Comparison of ENCODE assay signal across 8 cellular contexts in the genomic region with DNA sequence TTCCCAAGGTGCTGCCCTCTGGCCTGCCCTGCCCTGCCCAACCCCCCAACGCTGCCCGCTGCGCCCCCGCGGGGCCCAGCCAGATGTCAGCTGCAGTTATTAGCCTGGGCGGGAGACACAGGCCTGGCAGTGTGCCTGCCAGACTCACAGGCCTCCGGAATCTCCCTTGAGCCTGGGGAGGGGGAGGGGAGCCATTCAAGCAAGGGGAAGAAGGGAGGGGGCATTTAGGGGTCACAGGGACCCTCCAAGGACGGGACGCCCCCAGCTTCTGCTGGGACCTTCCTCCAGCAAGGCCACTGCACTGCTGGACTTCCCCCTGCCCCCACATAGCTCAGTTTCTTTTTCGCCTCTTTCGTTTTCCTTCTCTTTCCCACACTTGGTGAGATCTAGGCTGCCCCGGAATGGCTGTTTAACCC. TPM values are rescaled to one million over a fixed set of nuclear protein-coding genes. Genes with fewer than 3 reads are reported as not detected.
DNase-seq lines count a peak whose midpoint lies in the region; ATAC-seq and TF ChIP-seq lines count a peak whose summit lies in the region.

No MANE protein-coding gene starts in this region.

- POLR2A ChIA-PET in AG04449 (lab: Yijun Ruan, JAX): interaction anchor here (0.5 to 1.4 kb wide), 6 partner anchors 8 to 364 kb away, joined by 3 to 5 read pairs (median 3); a partner anchor contains a TSS

- peak overlapping the region; percentile 55 for H3K4me3 ChIP-seq in AG04449 (ENCODE audit: low read depth, low read length)
- H3K4me3 ChIP-seq in GM12864 (ENCODE audit: low read depth, low read length): peak overlapping the region; percentile 46
- H3K4me3 ChIP-seq in adrenal gland: peak overlapping the region in 2 of 4 donors; percentile 1 to 77
- H3K4me3 ChIP-seq in prostate gland: peak overlapping the region; percentile 79 to 85

- peak overlapping the region; percentile 95 to 99 (median 97) for H3K27ac ChIP-seq in adrenal gland
- H3K27ac ChIP-seq in prostate gland: peak overlapping the region; percentile 100

- TF ChIP-seq POLR2A in adrenal gland (IDR thresholded peaks at IDR 0.05): peak in 1 of 2 donors; percentile 24
- no peak for TF ChIP-seq POLR2A in prostate gland (IDR thresholded peaks at IDR 0.05)

- H3K36me3 ChIP-seq in adrenal gland (replicated peaks in 1 of 2) (no peaks in the 10 kb centered on the region), prostate gland (no peaks in the 10 kb centered on the region)

- intact Hi-C loops in adrenal gland (cut with DNase I): no loop called here
- intact Hi-C loops in left ventricle myocardium superior (cut with micrococcal nuclease): no loop called here
- intact Hi-C loops in prostate gland (cut with DNase I): no loop called here

- WGBS in adrenal gland, 4 donors: 0 to 2% (median 1%) methylated on average over 8 to 12 of the region's 12 CpGs
- 2% methylated on average over 12 of the region's 12 CpGs for WGBS in prostate gland

- peaks cover 25 to 51% of the 10 kb centered on the region in 2 donors for H3K4me1 ChIP-seq in adrenal gland (replicated peaks in 1 of 2)
- H3K4me1 ChIP-seq in prostate gland (replicated peaks): peaks cover 57% of the 10 kb centered on the region

- CTCF ChIA-PET in AG04449 (lab: Yijun Ruan, JAX): interaction anchor here (0.9 to 4.7 kb wide), 10 partner anchors 8 to 59 kb away, joined by 3 to 58 read pairs (median 10); a partner anchor contains a TSS

- TF ChIP-seq CTCF in AG04449 (IDR thresholded peaks at IDR 0.05; ENCODE audit: insufficient read depth, low read length, missing control alignments): no peak
- TF ChIP-seq CTCF in GM12864 (IDR thresholded peaks at IDR 0.05; ENCODE audit: low read depth, low read length, missing control alignments): no peak
- no peak for TF ChIP-seq CTCF in adrenal gland (IDR thresholded peaks at IDR 0.05)
- TF ChIP-seq CTCF in prostate gland (IDR thresholded peaks at IDR 0.05): no peak

- ATAC-seq in left ventricle myocardium superior (no peak), HG03159 (IDR thresholded peaks at IDR 0.05; ENCODE audit: unreplicated experiment) (no peak)

- H3K9me3 ChIP-seq in adrenal gland (replicated peaks in 1 of 3): no peaks in the 10 kb centered on the region
- H3K9me3 ChIP-seq in prostate gland: no peaks in the 10 kb centered on the region

- no peaks in the 10 kb centered on the region for H3K27me3 ChIP-seq in adrenal gland
- no peaks in the 10 kb centered on the region for H3K27me3 ChIP-seq in prostate gland (replicated peaks; ENCODE audit: insufficient read depth)

- DNase-seq in AG04449 (ENCODE audit: low read depth, low spot score): no peak
- no peak for DNase-seq in GM12864 (ENCODE audit: low read depth)
- peak; percentile 95 for DNase-seq in NCI-H82 (lab: John Stamatoyannopoulos, UW)
- peak; percentile 85 to 92 (median 88) for DNase-seq in adrenal gland
- DNase-seq in left ventricle myocardium superior: peak; percentile 93
- DNase-seq in prostate gland (ENCODE audit: low spot score): peak; percentile 71
- DNase-seq in SKM-1 treated with dmso at 0.1 percent for 144 hours (lab: John Stamatoyannopoulos, UW; ENCODE audit: unreplicated experiment): no peak

RNA-seq across cellular contexts. Expression of a gene that starts 2.6 kb away (rescaled TPM):
- total RNA-seq in adrenal gland (100 to 1,000 TPM; 194 to 594 (median 354) TPM), left ventricle myocardium superior (24.2 TPM), prostate gland (100 to 1,000 TPM; 173 to 290 TPM)
- 100 to 1,000 TPM in 2 of 3 donors, 1 to 10 TPM in 1; 4.2 to 291 (median 104) TPM for polyA plus RNA-seq in adrenal gland

RNA-seq across cellular contexts. Expression of a gene that starts 12.9 kb away (rescaled TPM):
- total RNA-seq in adrenal gland: 1,000 to 10,000 TPM in 2 of 8 donors, 100 to 1,000 TPM in 6; 597 to 1,131 (median 835) TPM
- 100 to 1,000 TPM; 146 to 957 (median 364) TPM for polyA plus RNA-seq in adrenal gland
- 750 TPM for total RNA-seq in left ventricle myocardium superior
- 100 to 1,000 TPM; 256 to 548 TPM for total RNA-seq in prostate gland

RNA-seq across cellular contexts. Expression of a gene that starts 13.2 kb away (rescaled TPM):
- 1 to 10 TPM in 4 of 8 donors, not detected in 4; 1.8 to 5.2 (median 4.3) TPM for total RNA-seq in adrenal gland
- polyA plus RNA-seq in adrenal gland: 1 to 10 TPM; 3.5 to 5.6 (median 4.4) TPM
- 2.2 TPM for total RNA-seq in left ventricle myocardium superior
- total RNA-seq in prostate gland: under 1 TPM in 1 of 2 donors, not detected in 1; 0.91 TPM

RNA-seq across cellular contexts. Expression of a gene that starts 13.3 kb away (rescaled TPM):
- total RNA-seq in adrenal gland: 10 to 100 TPM; 10.2 to 38.3 (median 29.1) TPM
- 10 to 100 TPM in 2 of 3 donors, 1 to 10 TPM in 1; 6.3 to 99.7 (median 69.3) TPM for polyA plus RNA-seq in adrenal gland
- total RNA-seq in left ventricle myocardium superior: 44.9 TPM
- 100 to 1,000 TPM in 1 of 2 donors, 10 to 100 TPM in 1; 49.6 to 126 TPM for total RNA-seq in prostate gland

RNA-seq across cellular contexts. Expression of a gene that starts 17.7 kb away (rescaled TPM):
- total RNA-seq in adrenal gland (1 to 10 TPM; 2.8 to 8.6 (median 6.2) TPM), left ventricle myocardium superior (4.5 TPM), prostate gland (10 to 100 TPM in 1 of 2 donors, 1 to 10 TPM in 1; 8.7 to 11.5 TPM)
- 1 to 10 TPM; 1.8 to 4.3 (median 3.4) TPM for polyA plus RNA-seq in adrenal gland

Comparison
In these comparisons a context has a peak if more than half of its experiments do, and no peak if none do; other contexts are left out.
1. DNase-seq: peak in NCI-H82 (single experiment), adrenal gland (7 of 7), left ventricle myocardium superior (single experiment) and prostate gland (single experiment); none in AG04449 (single experiment), GM12864 (single experiment) and SKM-1 treated with dmso at 0.1 percent for 144 hours (single experiment).